9 cellular contexts compared by ENCODE assay signal in genomic region chr10:63711866-63712716, GRCh38.
DNase-seq lines count a peak whose midpoint lies in the region; ATAC-seq and TF ChIP-seq lines count a peak whose summit lies in the region.
"Had no signal": no experiment of that assay in that cellular context is flagged by ENCODE, and none has a peak within 500 bp of the region (broad histone marks: within the 10 kb centered on the region; RNA-seq: fewer than 3 reads in every experiment).

No MANE protein-coding gene starts in this region.

- no peaks in the 10 kb centered on the region for H3K9me3 ChIP-seq in heart right ventricle
- H3K9me3 ChIP-seq: HAP-1 had no signal

- no peaks in the 10 kb centered on the region for H3K36me3 ChIP-seq in heart right ventricle
- H3K36me3 ChIP-seq: HAP-1 had no signal

- DNase-seq in COLO668 (lab: John Stamatoyannopoulos, UW; ENCODE audit: unreplicated experiment) (peak; percentile 60), NCI-H1436 treated with DMSO at 0.1 percent for 48 hours (lab: John Stamatoyannopoulos, UW) (peak; percentile 74), amniotic stem cell (lab: John Stamatoyannopoulos, UW) (peak; percentile 67), heart right ventricle (peak; percentile 90 to 94), putamen (ENCODE audit: low spot score) (peak; percentile 79)
- DNase-seq in activated CD8-positive, alpha-beta memory T cell treated with anti-CD3 and anti-CD28 coated beads for 24 hours: no peak
- no peak for DNase-seq in stimulated activated CD4-positive, alpha-beta T cell treated with anti-CD3 and anti-CD28 coated beads, Interleukin-4, amount 100 ng/mL, for 24 hours

- intact Hi-C loops in heart right ventricle (cut with DNase I): loop anchor here in 9 of 10 donors (1.0 to 10.0 kb wide), 17 partner anchors 40 to 545 kb away; partner anchors contain the start of genes REEP3 (in 4 of the 9) and JMJD1C (in 3 of the 9)

- peak overlapping the region; percentile 76 to 93 (median 82) for H3K27ac ChIP-seq in heart right ventricle

- peak; percentile 90 to 97 (median 93) for ATAC-seq in heart right ventricle
- ATAC-seq in HG03520 (IDR thresholded peaks at IDR 0.05; ENCODE audit: unreplicated experiment): no peak

- TF ChIP-seq CTCF in heart right ventricle (IDR thresholded peaks at IDR 0.05): no peak

- 10 to 11% methylated on average over 6 of the region's 6 CpGs for WGBS in heart right ventricle, 2 donors

- peaks cover 15 to 78% (median 55%) of the 10 kb centered on the region in 9 donors for H3K4me1 ChIP-seq in heart right ventricle

- H3K4me3 ChIP-seq in heart right ventricle: no peak overlapping the region
- H3K4me3 ChIP-seq: HAP-1 had no signal

- H3K27me3 ChIP-seq in heart right ventricle: no peaks in the 10 kb centered on the region

Comparison
In these comparisons a context has a peak if more than half of its experiments do, and no peak if none do; other contexts are left out.
1. DNase-seq: peak in COLO668 (single experiment), NCI-H1436 treated with DMSO at 0.1 percent for 48 hours (single experiment), amniotic stem cell (single experiment), heart right ventricle (2 of 2) and putamen (single experiment); none in activated CD8-positive, alpha-beta memory T cell treated with anti-CD3 and anti-CD28 coated beads for 24 hours (single experiment) and stimulated activated CD4-positive, alpha-beta T cell treated with anti-CD3 and anti-CD28 coated beads, Interleukin-4, amount 100 ng/mL, for 24 hours (single experiment).